20 cellular contexts compared by ENCODE assay signal in genomic region chr17:48629411-48629759, GRCh38. TPM values are rescaled to one million over a fixed set of nuclear protein-coding genes. Genes with fewer than 3 reads are reported as not detected.
DNase-seq lines count a peak whose midpoint lies in the region; ATAC-seq and TF ChIP-seq lines count a peak whose summit lies in the region.
"Had no signal": no experiment of that assay in that cellular context is flagged by ENCODE, and none has a peak within 500 bp of the region (broad histone marks: within the 10 kb centered on the region; RNA-seq: fewer than 3 reads in every experiment).

No MANE protein-coding gene starts in this region.

- POLR2A ChIA-PET in Caco-2 (lab: Charles Lee), result no interaction called here

- intact Hi-C loops in CD14-positive monocyte (cut with micrococcal nuclease) (no loop called here), left cardiac atrium (cut with DNase I) (no loop called here), Caco-2 (cut with micrococcal nuclease; ENCODE audit: unreplicated experiment) (no loop called here)

- peaks cover 0 to 3% of the 10 kb centered on the region in 2 donors for H3K36me3 Mint-ChIP-seq in CD14-positive monocyte
- H3K36me3 Mint-ChIP-seq in neural crest cell (ENCODE audit: low read depth), result peaks cover 4% of the 10 kb centered on the region
- H3K36me3 Mint-ChIP-seq in Caco-2 (ENCODE audit: insufficient read depth, unreplicated experiment), result no peaks in the 10 kb centered on the region

- H3K4me1 Mint-ChIP-seq in CD14-positive monocyte, result peaks cover 8% of the 10 kb centered on the region
- no peaks in the 10 kb centered on the region for H3K4me1 Mint-ChIP-seq in neural crest cell
- H3K4me1 Mint-ChIP-seq in Caco-2 (ENCODE audit: low read depth, unreplicated experiment), result peaks cover 15% of the 10 kb centered on the region

- H3K9me3 Mint-ChIP-seq in CD14-positive monocyte (peaks cover 0 to 15% (median 8%) of the 10 kb centered on the region in 7 donors), neural crest cell (no peaks in the 10 kb centered on the region), Caco-2 (ENCODE audit: unreplicated experiment) (no peaks in the 10 kb centered on the region)
- H3K9me3 Mint-ChIP-seq: CD4-positive, alpha-beta T cell had no signal

- no TSS peak for BruUV-seq in Caco-2 (replicated peaks; lab: Mats Ljungman, UMichigan)

- peak; percentile 10 for DNase-seq in CD14-positive monocyte (ENCODE audit: low spot score)
- DNase-seq in islet precursor cell, result peak; percentile 51
- no peak for DNase-seq in neural crest cell (ENCODE audit: low read depth, low spot score)
- no peak for DNase-seq in activated gamma-delta T cell treated with Interleukin-2 at 50 U/mL for 16 hours
- DNase-seq in left cardiac atrium, result no peak
- no peak for DNase-seq in stimulated activated CD4-positive, alpha-beta T cell treated with anti-CD3 and anti-CD28 coated beads, Interleukin-2, amount 100 ng/mL, for 48 hours
- DNase-seq in Caco-2, result no peak
- DNase-seq: BE2C; Calu3; CD4-positive, alpha-beta T cell; EL; GM23248; KBM-7; NCI-H187 treated with DMSO at 0.1 percent for 48 hours; NCI-H2227 treated with DMSO at 0.1 percent for 48 hours; NCI-H510A treated with DMSO at 0.1 percent for 48 hours; NCI-H82; RPMI8226; SIG-M5 had no signal

- H3K36me3 ChIP-seq in HUES6 (ENCODE audit: control insufficient read depth, insufficient read depth, low read length) (no peaks in the 10 kb centered on the region), Caco-2 (ENCODE audit: control insufficient read depth, insufficient read depth, low read length) (no peaks in the 10 kb centered on the region)
- H3K36me3 ChIP-seq: BE2C had no signal

- H3K4me1 ChIP-seq in HUES6 (ENCODE audit: control insufficient read depth, insufficient read depth, low read length) (peaks cover 7% of the 10 kb centered on the region; the same call in 1 of the 2 replicates), Caco-2 (peaks cover 25% of the 10 kb centered on the region)
- H3K4me1 ChIP-seq: BE2C had no signal

- CTCF ChIA-PET in Caco-2 (lab: Charles Lee), result interaction anchor here (1.2 kb wide), 1 partner anchor 250 kb away, joined by 3 read pairs; no protein-coding TSS in a partner anchor

- H3K4me3 ChIP-seq in HUES6 (ENCODE audit: low read depth, low read length) (peak overlapping the region; percentile 12; the same call in 1 of the 2 replicates), Caco-2 (ENCODE audit: low read depth, low read length) (no peak overlapping the region)
- H3K4me3 ChIP-seq: GM23248 had no signal

- H3K27me3 Mint-ChIP-seq in CD14-positive monocyte (ENCODE audit: low read depth in 3 of 3) (peaks cover 86 to 98% (median 94%) of the 10 kb centered on the region in 3 donors), neural crest cell (ENCODE audit: low read depth) (peaks cover 99% of the 10 kb centered on the region), Caco-2 (ENCODE audit: insufficient read depth, unreplicated experiment) (peaks cover 25% of the 10 kb centered on the region)

- no peak overlapping the region for H3K27ac ChIP-seq in HUES6 (ENCODE audit: low read depth, low read length)
- H3K27ac ChIP-seq: GM23248 had no signal

- H3K27me3 ChIP-seq in HUES6 (ENCODE audit: control insufficient read depth, insufficient read depth, low read length), result peaks cover 100% of the 10 kb centered on the region
- H3K27me3 ChIP-seq in Caco-2 (replicated peaks; ENCODE audit: control insufficient read depth, insufficient read depth, low read length), result peaks cover 18% of the 10 kb centered on the region

- peak overlapping the region in 1 of 2 donors; percentile 69 for H3K4me3 Mint-ChIP-seq in CD14-positive monocyte
- H3K4me3 Mint-ChIP-seq in neural crest cell, result peak overlapping the region; percentile 61
- no peak overlapping the region for H3K4me3 Mint-ChIP-seq in Caco-2 (ENCODE audit: unreplicated experiment)
- H3K4me3 Mint-ChIP-seq: CD4-positive, alpha-beta T cell had no signal

- TF ChIP-seq CTCF in CD14-positive monocyte (IDR thresholded peaks at IDR 0.05) (no peak), neural crest cell (conservative IDR thresholded peaks at IDR 0.05) (no peak), Caco-2 (IDR thresholded peaks at IDR 0.05; ENCODE audit: insufficient read depth in 1 of 2, low read depth in 1 of 2, low read length in 1 of 2, severe bottlenecking in 1 of 2, unreplicated experiment in 1 of 2) (no peak)

- H3K9me3 ChIP-seq in HUES6 (ENCODE audit: control insufficient read depth, insufficient read depth, low read depth, low read length), result no peaks in the 10 kb centered on the region
- no peaks in the 10 kb centered on the region for H3K9me3 ChIP-seq in Caco-2
- H3K9me3 ChIP-seq: BE2C had no signal

- peak overlapping the region; percentile 76 for H3K9ac ChIP-seq in HUES6 (ENCODE audit: low read length)
- H3K9ac ChIP-seq: GM23248 had no signal

- no peak for ATAC-seq in left cardiac atrium

- H3K27ac Mint-ChIP-seq in CD14-positive monocyte (no peak overlapping the region), neural crest cell (ENCODE audit: unreplicated experiment) (peak overlapping the region; percentile 4), Caco-2 (ENCODE audit: unreplicated experiment) (no peak overlapping the region)
- H3K27ac Mint-ChIP-seq: CD4-positive, alpha-beta T cell had no signal

RNA-seq across cellular contexts. Expression of gene HOXB9, which starts 3.2 kb away (rescaled TPM):
- polyA plus RNA-seq in CD14-positive monocyte, result not detected
- total RNA-seq in neural crest cell (84.1 and 89.8 TPM in 2 replicates), left cardiac atrium (not detected), Caco-2 (2022) (4.5 and 5.4 TPM in 2 replicates)
- total RNA-seq: CD4-positive, alpha-beta T cell; GM23248 had no signal
- polyA plus RNA-seq: GM23248 had no signal

RNA-seq across cellular contexts. Expression of gene HOXB8, which starts 14.3 kb away (rescaled TPM):
- polyA plus RNA-seq in CD14-positive monocyte, result not detected
- total RNA-seq in neural crest cell (19.7 and 22.9 TPM in 2 replicates), left cardiac atrium (under 1 TPM in 1 of 2 donors, not detected in 1; 0.32 TPM), Caco-2 (2022) (0.39 and 1.2 TPM in 2 replicates)
- total RNA-seq: CD4-positive, alpha-beta T cell; GM23248 had no signal
- polyA plus RNA-seq: GM23248 had no signal

RNA-seq across cellular contexts. Expression of gene HOXB7, which starts 18.6 kb away (rescaled TPM):
- not detected for polyA plus RNA-seq in CD14-positive monocyte
- total RNA-seq in neural crest cell (8.5 and 11.4 TPM in 2 replicates), left cardiac atrium (1 to 10 TPM in 1 of 2 donors, under 1 TPM in 1; 0.44 to 1.1 TPM), Caco-2 (2022) (23.7 and 28.2 TPM in 2 replicates)
- total RNA-seq: CD4-positive, alpha-beta T cell had no signal

RNA-seq across cellular contexts. Expression of gene HOXB6, which starts 24.6 kb away (rescaled TPM):
- polyA plus RNA-seq in CD14-positive monocyte, result not detected
- total RNA-seq in neural crest cell, result 9.6 and 11.5 TPM in 2 replicates
- 1 to 10 TPM in 1 of 2 donors, under 1 TPM in 1; 0.63 to 2.2 TPM for total RNA-seq in left cardiac atrium
- 1.8 and 1.9 TPM in 2 replicates for total RNA-seq in Caco-2 (2022)
- total RNA-seq: CD4-positive, alpha-beta T cell had no signal

RNA-seq across cellular contexts. Expression of gene HOXB5, which starts 35.8 kb away (rescaled TPM):
- polyA plus RNA-seq in CD14-positive monocyte, result not detected
- total RNA-seq in neural crest cell (2.3 and 2.6 TPM in 2 replicates), left cardiac atrium (under 1 TPM in 1 of 2 donors, not detected in 1; 0.41 TPM), Caco-2 (2022) (not detected in 2 replicates)
- total RNA-seq: CD4-positive, alpha-beta T cell had no signal

Comparison
In these comparisons a context has a peak if more than half of its experiments do, and no peak if none do; other contexts are left out.
1. DNase-seq: peak in CD14-positive monocyte (single experiment) and islet precursor cell (single experiment); none in neural crest cell (single experiment), activated gamma-delta T cell treated with Interleukin-2 at 50 U/mL for 16 hours (single experiment), left cardiac atrium (single experiment), stimulated activated CD4-positive, alpha-beta T cell treated with anti-CD3 and anti-CD28 coated beads, Interleukin-2, amount 100 ng/mL, for 48 hours (0 of 2) and Caco-2 (0 of 2).
2. RNA of gene HOXB9, which starts 3.2 kb away (total RNA-seq): 84.1 to 89.8 TPM in neural crest cell; 4.5 to 5.4 TPM in Caco-2 and not detected in left cardiac atrium; every median in the first group is over 10 times any median in the second.